12 cellular contexts compared by ENCODE assay signal in the genomic region with DNA sequence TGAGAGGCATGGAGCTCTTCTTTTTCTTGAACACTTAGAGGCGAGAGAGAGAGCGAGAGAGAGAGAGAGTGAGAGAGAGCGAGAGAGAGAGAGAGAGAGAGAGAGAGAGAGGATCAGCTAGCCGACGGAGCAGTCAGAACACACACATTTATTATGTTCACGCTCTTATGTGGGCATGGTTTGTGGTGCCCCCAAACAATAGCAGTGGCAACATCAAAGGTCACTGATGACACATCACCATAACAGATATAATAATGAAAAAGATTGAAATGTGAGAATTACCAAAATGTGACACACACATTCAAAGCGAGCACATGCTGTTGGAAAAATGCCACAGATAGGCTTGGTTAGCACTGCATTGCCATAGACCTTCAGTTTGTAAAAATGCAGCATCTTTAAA.
DNase-seq lines count a peak whose midpoint lies in the region; ATAC-seq and TF ChIP-seq lines count a peak whose summit lies in the region.
"Had no signal": no experiment of that assay in that cellular context is flagged by ENCODE, and none has a peak within 500 bp of the region (broad histone marks: within the 10 kb centered on the region; RNA-seq: fewer than 3 reads in every experiment).

No MANE protein-coding gene starts in this region.

- H3K27me3 Mint-ChIP-seq in naive thymus-derived CD8-positive, alpha-beta T cell, result no peaks in the 10 kb centered on the region
- H3K27me3 Mint-ChIP-seq: IgD-negative memory B cell had no signal

- ATAC-seq in naive thymus-derived CD8-positive, alpha-beta T cell, result peak; percentile 73 to 77
- no peak for ATAC-seq in GM19463 (IDR thresholded peaks at IDR 0.05; ENCODE audit: unreplicated experiment)

- no peak for TF ChIP-seq EP300 in stomach (IDR thresholded peaks at IDR 0.05)

- peaks cover 0 to 28% (median 18%) of the 10 kb centered on the region in 4 donors for H3K4me1 ChIP-seq in stomach
- H3K4me1 ChIP-seq: parathyroid adenoma had no signal

- H3K4me3 ChIP-seq in Jurkat, Clone E6-1 (ENCODE audit: low read length), result no peak overlapping the region
- H3K4me3 ChIP-seq in stomach, result no peak overlapping the region

- no peaks in the 10 kb centered on the region for H3K9me3 ChIP-seq in stomach

- 32 to 66% (median 46%) methylated on average over 7 of the region's 7 CpGs for WGBS in stomach, 5 donors

- no peak for TF ChIP-seq POLR2A in stomach (IDR thresholded peaks at IDR 0.05)

- H3K4me1 Mint-ChIP-seq in naive thymus-derived CD8-positive, alpha-beta T cell, result peaks cover 54 to 88% (median 81%) of the 10 kb centered on the region in 4 donors

- H3K36me3 Mint-ChIP-seq in naive thymus-derived CD8-positive, alpha-beta T cell, result peaks cover 6 to 17% (median 16%) of the 10 kb centered on the region in 3 donors

- no peaks in the 10 kb centered on the region for H3K27me3 ChIP-seq in stomach

- H3K36me3 ChIP-seq in stomach, result no peaks in the 10 kb centered on the region

- intact Hi-C loops in stomach (cut with DNase I; ENCODE audit: low total_unique reads), result no loop called here

- POLR2A ChIA-PET in naive thymus-derived CD8-positive, alpha-beta T cell (lab: Charles Lee), result interaction anchor here (0.7 to 1.3 kb wide), 2 partner anchors 15 to 116 kb away, joined by 3 read pairs; a partner anchor contains a TSS

- peaks cover 0 to 5% (median 0%) of the 10 kb centered on the region in 9 donors for H3K9me3 Mint-ChIP-seq in naive thymus-derived CD8-positive, alpha-beta T cell

- DNase-seq in Ammon's horn (ENCODE audit: low spot score) (peak; percentile 40), dermis blood vessel endothelial cell (peak; percentile 62), SHP77 (lab: John Stamatoyannopoulos, UW) (no peak), HK-2 (ENCODE audit: unreplicated experiment) (no peak), stomach (no peak)
- peak; percentile 71 for DNase-seq in Jurkat, Clone E6-1 (ENCODE audit: low read depth, low spot score)
- DNase-seq in naive thymus-derived CD8-positive, alpha-beta T cell, result peak in 4 of 10 donors; percentile 14 to 41 (median 20)
- DNase-seq: NCI-H2081 treated with DMSO at 0.1 percent for 48 hours had no signal

- peak overlapping the region in 9 of 10 donors; percentile 6 to 94 (median 79) for H3K27ac Mint-ChIP-seq in naive thymus-derived CD8-positive, alpha-beta T cell

- H3K27ac ChIP-seq in stomach, result no peak overlapping the region
- H3K27ac ChIP-seq: parathyroid adenoma had no signal

- H3K4me3 Mint-ChIP-seq in naive thymus-derived CD8-positive, alpha-beta T cell, result peak overlapping the region in 8 of 10 donors; percentile 20 to 72 (median 39)
- H3K4me3 Mint-ChIP-seq: CD14-positive monocyte, IgD-negative memory B cell had no signal

- no peak for TF ChIP-seq CTCF in stomach (IDR thresholded peaks at IDR 0.05)

Comparison
In these comparisons a context has a peak if more than half of its experiments do, and no peak if none do; other contexts are left out.
1. DNase-seq: peak in Ammon's horn (single experiment), Jurkat, Clone E6-1 (single experiment) and dermis blood vessel endothelial cell (single experiment); none in SHP77 (0 of 2), HK-2 (single experiment) and stomach (single experiment).